Comparison of ENCODE assay signal across 1 cellular context in genomic region chr16:8865145-8865882, GRCh38.
TF ChIP-seq lines count a peak whose summit lies in the region.

No MANE protein-coding gene starts in this region.

TF ChIP-seq in HepG2, 621 proteins besides CTCF, POLR2A, EP300 and RAD21 (continued from another document and continues in another):
- TF ChIP-seq ATF2 (CRISPR knock-in tag; IDR thresholded peaks at IDR 0.05) (no peak), ATF1 (CRISPR knock-in tag; IDR thresholded peaks at IDR 0.05) (no peak), ZC3H4 (CRISPR knock-in tag; IDR thresholded peaks at IDR 0.05; ENCODE audit: borderline replicate concordance) (no peak; the same call in 1 of the 2 replicates), NFE2 (CRISPR knock-in tag; IDR thresholded peaks at IDR 0.05) (no peak), NFRKB (IDR thresholded peaks at IDR 0.05) (no peak), ZNF484 (CRISPR knock-in tag; IDR thresholded peaks at IDR 0.05; ENCODE audit: borderline replicate concordance, low read depth) (no peak), CHCHD3 (CRISPR knock-in tag; IDR thresholded peaks at IDR 0.05) (0 out of 2 replicates have a peak, but pooled peaks have one; percentile 46), NRL (CRISPR knock-in tag; IDR thresholded peaks at IDR 0.05; ENCODE audit: borderline replicate concordance) (peak; percentile 61; the same call in 1 of the 2 replicates), CBFB (CRISPR knock-in tag; IDR thresholded peaks at IDR 0.05) (no peak), ARID4A (CRISPR knock-in tag; IDR thresholded peaks at IDR 0.05; ENCODE audit: borderline replicate concordance) (no peak), ZNF232 (CRISPR knock-in tag; IDR thresholded peaks at IDR 0.05; ENCODE audit: borderline replicate concordance) (no peak), ZBTB1 (CRISPR knock-in tag; IDR thresholded peaks at IDR 0.05; ENCODE audit: borderline replicate concordance) (no peak), EED (CRISPR knock-in tag; IDR thresholded peaks at IDR 0.05) (no peak), ZNF616 (CRISPR knock-in tag; IDR thresholded peaks at IDR 0.05; ENCODE audit: low read depth) (no peak), ZNF547 (CRISPR knock-in tag; IDR thresholded peaks at IDR 0.05) (no peak), ZNF570 (CRISPR knock-in tag; IDR thresholded peaks at IDR 0.05; ENCODE audit: borderline replicate concordance) (no peak), PHF20 (CRISPR knock-in tag; IDR thresholded peaks at IDR 0.05) (no peak), THAP8 (CRISPR knock-in tag; IDR thresholded peaks at IDR 0.05; ENCODE audit: borderline replicate concordance) (no peak), SPEN (CRISPR knock-in tag; IDR thresholded peaks at IDR 0.05; ENCODE audit: low read depth) (0 out of 2 replicates have a peak, but pooled peaks have one; percentile 39), ZNF768 (CRISPR knock-in tag; IDR thresholded peaks at IDR 0.05) (peak; percentile 67; the same call in 1 of the 2 replicates), SP4 (CRISPR knock-in tag; IDR thresholded peaks at IDR 0.05) (0 out of 2 replicates have a peak, but pooled peaks have one; percentile 18), ZXDC (CRISPR knock-in tag; IDR thresholded peaks at IDR 0.05) (0 out of 2 replicates have a peak, but pooled peaks have one; percentile 64), ZNF546 (CRISPR knock-in tag; conservative IDR thresholded peaks at IDR 0.05) (no peak), BRD4 (CRISPR knock-in tag; IDR thresholded peaks at IDR 0.05) (no peak), ZNF280B (CRISPR knock-in tag; IDR thresholded peaks at IDR 0.05; ENCODE audit: borderline replicate concordance) (peak; percentile 67; the same call in 1 of the 2 replicates), JUNB (CRISPR knock-in tag; IDR thresholded peaks at IDR 0.05; ENCODE audit: borderline replicate concordance) (no peak), FOXO1 (CRISPR knock-in tag; IDR thresholded peaks at IDR 0.05) (no peak), ZNF407 (CRISPR knock-in tag; IDR thresholded peaks at IDR 0.05; ENCODE audit: not compliant biosample characterization) (no peak), ZNF329 (CRISPR knock-in tag; IDR thresholded peaks at IDR 0.05; ENCODE audit: low read depth) (0 out of 2 replicates have a peak, but pooled peaks have one; percentile 8)
